Comparison of ENCODE assay signal across 10 cellular contexts in genomic region chr9:93419023-93419422, GRCh38.
"Had no signal": no experiment of that assay in that cellular context is flagged by ENCODE, and none has a peak within 500 bp of the region (broad histone marks: within the 10 kb centered on the region; RNA-seq: fewer than 3 reads in every experiment).

No MANE protein-coding gene starts in this region.

- H3K4me3 ChIP-seq: GM23248, HAP-1 had no signal

- DNase-seq: GM23248, GOT3, H7, HFFc6, IMR-90, KBM-7 had no signal

- ATAC-seq: HCT116 had no signal

- H2AFZ ChIP-seq: GM23248 had no signal

- H3K27ac Mint-ChIP-seq: HFFc6 had no signal

- H3K36me3 ChIP-seq: HAP-1 had no signal

- H3K4me2 ChIP-seq: KMS-11 had no signal

- H3K4me3 Mint-ChIP-seq: HFFc6 had no signal

- H3K9me3 ChIP-seq: HAP-1 had no signal

- H3K9ac ChIP-seq: GM23248, KMS-11 had no signal

- H3K27ac ChIP-seq: GM23248, HL-60, KMS-11 had no signal
